19 cellular contexts compared by ENCODE assay signal in the genomic region with DNA sequence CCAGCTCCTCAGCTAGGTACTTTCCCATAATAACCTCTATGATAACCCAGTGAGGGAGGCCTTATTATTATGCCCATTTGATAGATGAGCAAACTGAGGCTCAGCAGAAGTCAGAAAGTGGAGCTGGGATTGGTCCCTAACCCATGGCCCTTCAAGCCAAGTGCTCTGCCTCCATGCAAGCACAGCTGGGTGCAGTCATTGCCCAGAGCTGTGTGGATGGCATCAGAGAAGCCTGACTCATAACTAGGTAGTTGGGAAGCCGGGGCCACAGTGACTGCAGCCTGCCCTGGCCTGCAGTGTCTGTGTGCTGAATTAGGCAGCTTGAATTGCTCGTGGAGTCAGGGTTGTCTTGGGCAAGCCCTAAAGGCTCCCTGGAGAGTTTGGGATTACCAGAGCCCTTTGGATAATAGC.
DNase-seq lines count a peak whose midpoint lies in the region; ATAC-seq and TF ChIP-seq lines count a peak whose summit lies in the region.
"Had no signal": no experiment of that assay in that cellular context is flagged by ENCODE, and none has a peak within 500 bp of the region (broad histone marks: within the 10 kb centered on the region; RNA-seq: fewer than 3 reads in every experiment).

No MANE protein-coding gene starts in this region.

- DNase-seq in ELR (ENCODE audit: low read depth) (peak; percentile 34), NCI-H460 (ENCODE audit: extremely low read depth, low read depth) (peak; percentile 44), epithelial cell of esophagus (ENCODE audit: low read depth) (peak; percentile 97), renal cortical epithelial cell (ENCODE audit: low read depth) (peak; percentile 37), endothelial cell (ENCODE audit: low spot score) (no peak), hippocampal formation (lab: John Stamatoyannopoulos, UW) (no peak), coronary artery (ENCODE audit: low spot score) (no peak)
- DNase-seq: activated gamma-delta T cell treated with Interleukin-2 at 50 U/mL for 16 hours; anterior cingulate cortex; erythroblast; heart right ventricle; kidney glomerular epithelial cell; NCI-H2029 treated with DMSO at 0.1 percent for 48 hours; NCI-H526 treated with DMSO at 0.1 percent for 48 hours; ovary; stimulated activated CD4-positive, alpha-beta T cell treated with anti-CD3 and anti-CD28 coated beads, Interleukin-12 subunit alpha, Interleukin-12 subunit beta, amount 100 ng/mL, for 4 hours; T-helper 17 cell had no signal

- H3K4me3 ChIP-seq in epithelial cell of esophagus (ENCODE audit: low read length) (no peak overlapping the region), coronary artery (no peak overlapping the region)
- H3K4me3 ChIP-seq: heart right ventricle, ovary had no signal

- H3K4me3 Mint-ChIP-seq in endothelial cell (ENCODE audit: unreplicated experiment), result no peak overlapping the region
- H3K4me3 Mint-ChIP-seq: T-helper 17 cell had no signal

- H3K27ac Mint-ChIP-seq in endothelial cell (ENCODE audit: unreplicated experiment), result no peak overlapping the region
- H3K27ac Mint-ChIP-seq: T-helper 17 cell had no signal

- peaks cover 7% of the 10 kb centered on the region for H3K27me3 Mint-ChIP-seq in endothelial cell (ENCODE audit: unreplicated experiment)

- ATAC-seq in GM21786 (IDR thresholded peaks at IDR 0.05; ENCODE audit: unreplicated experiment), result no peak
- ATAC-seq: activated CD4-positive, CD25-positive, alpha-beta regulatory T cell treated with anti-CD3 and anti-CD28 coated beads, Interleukin-2, amount 50 U/mL, for 24 hours; heart right ventricle; T-helper 17 cell had no signal

- H3K36me3 Mint-ChIP-seq in endothelial cell (ENCODE audit: low read depth, unreplicated experiment), result no peaks in the 10 kb centered on the region

- H3K27ac ChIP-seq in coronary artery, result no peak overlapping the region
- H3K27ac ChIP-seq: heart right ventricle, ovary had no signal

- peaks cover 40% of the 10 kb centered on the region for H3K4me1 Mint-ChIP-seq in endothelial cell (ENCODE audit: unreplicated experiment)

- TF ChIP-seq CTCF in epithelial cell of esophagus (IDR thresholded peaks at IDR 0.05; ENCODE audit: insufficient read depth, low read depth, low read length, missing control alignments) (no peak), endothelial cell (IDR thresholded peaks at IDR 0.05; ENCODE audit: unreplicated experiment) (no peak), coronary artery (IDR thresholded peaks at IDR 0.05) (no peak)

- H3K9me3 Mint-ChIP-seq in endothelial cell (ENCODE audit: unreplicated experiment), result no peaks in the 10 kb centered on the region

Comparison
In these comparisons a context has a peak if more than half of its experiments do, and no peak if none do; other contexts are left out.
1. DNase-seq: peak in ELR (single experiment), NCI-H460 (single experiment), epithelial cell of esophagus (single experiment) and renal cortical epithelial cell (single experiment); none in endothelial cell (single experiment), hippocampal formation (0 of 2) and coronary artery (single experiment).